Comparison of ENCODE assay signal across 10 cellular contexts in genomic region chr12:95385646-95386045, GRCh38.
A peak's percentile ranks its signal among the peaks of the same experiment; 100 is the strongest.
DNase-seq lines count a peak whose midpoint lies in the region; ATAC-seq and TF ChIP-seq lines count a peak whose summit lies in the region.
"Had no signal": no experiment of that assay in that cellular context is flagged by ENCODE, and none has a peak within 500 bp of the region (broad histone marks: within the 10 kb centered on the region; RNA-seq: fewer than 3 reads in every experiment).

No MANE protein-coding gene starts in this region.

- peaks cover 0 to 23% (median 16%) of the 10 kb centered on the region in 5 donors for H3K4me1 ChIP-seq in subcutaneous abdominal adipose tissue (ENCODE audit: control insufficient read depth in 5 of 5, insufficient read depth in 5 of 5, low read length in 5 of 5)

- H3K9me3 Mint-ChIP-seq in brain, result no peaks in the 10 kb centered on the region
- H3K9me3 Mint-ChIP-seq: stimulated activated naive CD8-positive, alpha-beta T cell treated with anti-CD3 and anti-CD28 coated beads, Interleukin-15, Interleukin-2, amounts not matched to agents 100 ng/mL and 50 ng/mL, for 24 hours had no signal

- TF ChIP-seq CTCF in brain (conservative IDR thresholded peaks at IDR 0.05), result no peak

- peak overlapping the region in 4 of 5 donors; percentile 29 to 66 (median 52) for H3K9ac ChIP-seq in subcutaneous abdominal adipose tissue (ENCODE audit: low read length in 5 of 5)

- H3K9me3 ChIP-seq in subcutaneous abdominal adipose tissue (ENCODE audit: control insufficient read depth in 5 of 5, low read length in 5 of 5), result no peaks in the 10 kb centered on the region

- DNase-seq in HCEC 1CT, result peak; percentile 13
- DNase-seq in inferior parietal cortex (ENCODE audit: extremely low spot score), result peak; percentile 33
- DNase-seq in RKO (ENCODE audit: low spot score), result no peak
- DNase-seq: SHP77 treated with DMSO at 0.1 percent for 48 hours had no signal

- no peaks in the 10 kb centered on the region for H3K27me3 ChIP-seq in subcutaneous abdominal adipose tissue (ENCODE audit: control insufficient read depth in 5 of 5, insufficient read depth in 4 of 5, low read length in 5 of 5)

- H3K27ac Mint-ChIP-seq in brain, result peak overlapping the region in 3 of 5 experiments; percentile 37 to 73 (median 45)
- H3K27ac Mint-ChIP-seq: stimulated activated naive CD8-positive, alpha-beta T cell treated with anti-CD3 and anti-CD28 coated beads, Interleukin-15, Interleukin-2, amounts not matched to agents 100 ng/mL and 50 ng/mL, for 24 hours had no signal

- no peaks in the 10 kb centered on the region for H3K36me3 Mint-ChIP-seq in brain

- ATAC-seq in GM21529 (IDR thresholded peaks at IDR 0.05; ENCODE audit: unreplicated experiment) (no peak), GM19455 (IDR thresholded peaks at IDR 0.05; ENCODE audit: unreplicated experiment) (no peak), HG03378 (IDR thresholded peaks at IDR 0.05; ENCODE audit: unreplicated experiment) (no peak)

- H3K4me3 Mint-ChIP-seq in brain, result peak overlapping the region in 3 of 5 experiments; percentile 61 to 66 (median 62)
- H3K4me3 Mint-ChIP-seq: stimulated activated naive CD8-positive, alpha-beta T cell treated with anti-CD3 and anti-CD28 coated beads, Interleukin-15, Interleukin-2, amounts not matched to agents 100 ng/mL and 50 ng/mL, for 24 hours had no signal

- peak overlapping the region; percentile 63 for H3K27ac ChIP-seq in subcutaneous abdominal adipose tissue (ENCODE audit: low read depth, low read length)

- peaks cover 6% of the 10 kb centered on the region for H3K27me3 Mint-ChIP-seq in brain

- no peaks in the 10 kb centered on the region for H3K36me3 ChIP-seq in subcutaneous abdominal adipose tissue (ENCODE audit: control insufficient read depth in 5 of 5, insufficient read depth in 5 of 5, low read length in 5 of 5)

- H3K4me1 Mint-ChIP-seq in brain, result peaks cover 23% of the 10 kb centered on the region

- H3K4me3 ChIP-seq in subcutaneous abdominal adipose tissue (ENCODE audit: low read depth in 1 of 5, low read length in 5 of 5), result peak overlapping the region; percentile 50 to 78 (median 56)
